ENCODE assay signal across 26 cellular contexts in genomic region chr1:245111073-245111472, GRCh38. TPM values are rescaled to one million over a fixed set of nuclear protein-coding genes. Genes with fewer than 3 reads are reported as not detected.
"Had no signal": no experiment of that assay in that cellular context is flagged by ENCODE, and none has a peak within 500 bp of the region (broad histone marks: within the 10 kb centered on the region; RNA-seq: fewer than 3 reads in every experiment).

No MANE protein-coding gene starts in this region.

- DNase-seq: activated CD4-positive, alpha-beta memory T cell treated with anti-CD3 and anti-CD28 coated beads, Interleukin-2, amount 10 ng/mL, durations not matched to agents 7 days and 5 days; activated CD4-positive, alpha-beta T cell treated with anti-CD3 and anti-CD28 coated beads for 1 hour; activated CD4-positive, alpha-beta T cell treated with anti-CD3 and anti-CD28 coated beads for 4 hours; activated CD4-positive, alpha-beta T cell treated with anti-CD3 and anti-CD28 coated beads, Interleukin-2, amount 10 ng/mL, durations not matched to agents 7 days and 5 days; activated CD4-positive, alpha-beta T cell treated with anti-CD3 and anti-CD28 coated beads, Interleukin-2, amount 50 U/mL, for 4 hours; activated CD8-positive, alpha-beta memory T cell treated with anti-CD3 and anti-CD28 coated beads, Interleukin-2, amount 50 U/mL, for 48 hours; activated effector memory CD4-positive, alpha-beta T cell treated with Interleukin-2 at 50 U/mL for 16 hours; activated naive CD4-positive, alpha-beta T cell treated with anti-CD3 and anti-CD28 coated beads for 36 hours; activated naive CD8-positive, alpha-beta T cell treated with anti-CD3 and anti-CD28 coated beads for 36 hours; activated naive CD8-positive, alpha-beta T cell treated with anti-CD3 and anti-CD28 coated beads, Interleukin-2, amount 50 U/mL, for 24 hours; activated T-cell treated with anti-CD3 and anti-CD28 coated beads for 4 hours; activated T-cell treated with anti-CD3 and anti-CD28 coated beads, Interleukin-2, amount 50 U/mL, for 4 hours; adrenal gland; amygdala; body of pancreas; central memory CD4-positive, alpha-beta T cell; cerebellar nuclear complex; colonic mucosa; effector CD8-positive, alpha-beta T cell; foreskin fibroblast; head of caudate nucleus; T-helper 2 cell had no signal

- ATAC-seq: activated naive CD8-positive, alpha-beta T cell treated with anti-CD3 and anti-CD28 coated beads, Interleukin-2, amount 50 U/mL, for 24 hours; activated T-cell treated with anti-CD3 and anti-CD28 coated beads, Interleukin-2, amount 50 U/mL, for 4 hours; activated T-helper 17 cell treated with anti-CD3 and anti-CD28 coated beads, Interleukin-2, amount 50 U/mL, for 72 hours; body of pancreas; esophagus mucosa; WTC11 had no signal

RNA-seq across cellular contexts. Expression of gene KIF26B, which starts 43.7 kb away (rescaled TPM):
- total RNA-seq: activated CD4-positive, alpha-beta memory T cell treated with anti-CD3 and anti-CD28 coated beads, Interleukin-2, amount 10 ng/mL, durations not matched to agents 7 days and 5 days; activated CD4-positive, alpha-beta T cell treated with anti-CD3 and anti-CD28 coated beads, Interleukin-2, amount 10 ng/mL, durations not matched to agents 7 days and 5 days; activated T-helper 17 cell treated with anti-CD3 and anti-CD28 coated beads, Interleukin-2, amount 50 U/mL, for 72 hours; T-helper 1 cell treated with Interleukin-12 subunit alpha and Interleukin-12 subunit beta and Interleukin-4 antibody, amounts not matched to agents 30 ng/mL and 1 ng/mL, for 36 hours had no signal
